ENCODE assay signal across 8 cellular contexts in the genomic region with DNA sequence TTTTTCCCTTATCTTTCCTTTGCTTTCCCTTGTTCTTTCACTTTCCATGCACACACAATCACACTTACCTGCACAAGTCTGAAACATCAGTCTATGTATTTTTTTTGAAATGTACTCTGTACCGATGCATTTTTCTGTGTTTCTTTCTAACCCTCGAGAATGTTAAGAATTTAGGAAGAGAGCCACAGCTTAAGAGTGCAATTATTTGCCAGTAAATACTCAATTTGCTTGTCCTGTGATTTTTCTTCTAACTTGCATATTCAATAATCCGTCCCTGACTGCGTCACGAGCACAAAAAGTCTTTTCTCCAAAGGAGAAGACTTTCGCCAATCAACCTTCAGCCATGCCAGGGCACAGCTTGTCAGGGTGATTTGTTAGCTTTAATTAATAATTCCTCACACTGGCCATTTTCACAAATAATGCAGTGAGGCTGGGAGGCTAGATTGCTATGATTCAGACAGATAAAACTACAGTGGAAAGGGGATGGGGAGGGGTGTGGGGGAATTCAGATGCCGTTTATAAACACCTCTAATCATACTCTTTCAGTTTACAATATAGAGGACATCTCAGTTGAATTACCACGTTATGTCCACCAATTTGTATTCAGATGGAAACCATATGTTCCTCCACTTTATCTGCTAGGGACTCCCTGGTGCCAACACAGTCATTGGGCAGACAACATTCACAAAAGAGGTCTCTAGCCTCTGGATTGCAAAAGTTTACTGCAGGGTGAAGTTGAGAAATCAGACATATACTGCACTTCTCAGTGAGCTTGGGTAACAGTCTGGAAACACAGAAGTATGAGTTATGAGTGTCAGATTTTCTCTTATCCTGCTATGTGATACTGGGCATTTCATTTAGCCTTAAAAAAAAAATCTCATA.
DNase-seq lines count a peak whose midpoint lies in the region; ATAC-seq and TF ChIP-seq lines count a peak whose summit lies in the region.
"Had no signal": no experiment of that assay in that cellular context is flagged by ENCODE, and none has a peak within 500 bp of the region (broad histone marks: within the 10 kb centered on the region; RNA-seq: fewer than 3 reads in every experiment).

No MANE protein-coding gene starts in this region.

- WGBS in upper lobe of left lung, 2 donors, result 52 to 54% methylated on average over 8 of the region's 8 CpGs

- no peaks in the 10 kb centered on the region for H3K9me3 ChIP-seq in lower lobe of right lung
- H3K9me3 ChIP-seq in upper lobe of left lung, result no peaks in the 10 kb centered on the region

- intact Hi-C loops in lower lobe of right lung (cut with DNase I), result no loop called here

- TF ChIP-seq CTCF in lower lobe of right lung (IDR thresholded peaks at IDR 0.05) (no peak), upper lobe of left lung (IDR thresholded peaks at IDR 0.05) (no peak)

- TF ChIP-seq POLR2A in upper lobe of left lung (IDR thresholded peaks at IDR 0.05), result peak in 1 of 4 donors; percentile 25

- H3K4me3 ChIP-seq in lower lobe of right lung (peak overlapping the region; percentile 41), upper lobe of left lung (peak overlapping the region in 3 of 4 donors; percentile 37 to 46 (median 39))

- H3K27ac ChIP-seq in lower lobe of right lung (peak overlapping the region; percentile 65), upper lobe of left lung (peak overlapping the region; percentile 63 to 76 (median 72))

- DNase-seq in HuH-7 (ENCODE audit: low spot score) (peak; percentile 39), cerebellar cortex (ENCODE audit: low spot score) (peak; percentile 71), lower lobe of right lung (no peak), upper lobe of left lung (peak in 1 of 2 donors; percentile 23), COR-L47 (lab: John Stamatoyannopoulos, UW) (no peak)
- DNase-seq in NK-92 treated with Interleukin-12 subunit alpha and Interleukin-12 subunit beta, amount 100 ng/mL, for 24 hours (lab: John Stamatoyannopoulos, UW), result no peak
- DNase-seq: activated CD4-positive, alpha-beta T cell treated with anti-CD3 and anti-CD28 coated beads, Interleukin-2, amount 50 U/mL, for 4 hours had no signal

- no peaks in the 10 kb centered on the region for H3K27me3 ChIP-seq in lower lobe of right lung (ENCODE audit: low read depth)
- no peaks in the 10 kb centered on the region for H3K27me3 ChIP-seq in upper lobe of left lung

- ATAC-seq in lower lobe of right lung (peak; percentile 70 to 75), upper lobe of left lung (ENCODE audit: low FRiP score in 2 of 2) (peak; percentile 61 to 74), GM19463 (IDR thresholded peaks at IDR 0.05; ENCODE audit: unreplicated experiment) (no peak)

- H3K36me3 ChIP-seq in lower lobe of right lung, result no peaks in the 10 kb centered on the region
- no peaks in the 10 kb centered on the region for H3K36me3 ChIP-seq in upper lobe of left lung

- no peak for TF ChIP-seq EP300 in upper lobe of left lung (IDR thresholded peaks at IDR 0.05)

- peaks cover 6% of the 10 kb centered on the region for H3K4me1 ChIP-seq in lower lobe of right lung
- H3K4me1 ChIP-seq in upper lobe of left lung, result peaks cover 0 to 9% (median 3%) of the 10 kb centered on the region in 4 donors

Comparison
In these comparisons a context has a peak if more than half of its experiments do, and no peak if none do; other contexts are left out.
1. DNase-seq: peak in HuH-7 (single experiment) and cerebellar cortex (single experiment); none in lower lobe of right lung (single experiment), COR-L47 (single experiment) and NK-92 treated with Interleukin-12 subunit alpha and Interleukin-12 subunit beta, amount 100 ng/mL, for 24 hours (single experiment).